ENCODE assay signal across 17 cellular contexts in the genomic region with DNA sequence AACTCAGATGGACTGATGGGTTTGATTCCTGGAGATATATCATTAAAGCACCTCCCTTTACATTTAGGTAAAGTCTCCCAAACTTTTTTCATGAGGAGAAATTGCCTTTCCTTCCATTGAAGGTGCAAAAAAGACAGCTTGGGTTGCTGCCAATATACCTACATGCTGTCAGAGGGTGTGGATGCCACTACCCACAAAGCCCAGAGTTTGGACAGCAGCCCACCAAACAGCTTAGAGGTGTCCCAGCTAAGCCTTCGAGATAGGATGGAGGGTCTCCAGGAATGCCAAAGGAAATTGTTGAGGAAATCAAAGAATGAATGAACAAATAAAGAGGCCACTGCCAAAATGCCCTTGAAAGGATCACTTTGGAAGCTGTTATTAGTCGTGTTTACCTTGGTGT. TPM values are rescaled to one million over a fixed set of nuclear protein-coding genes. Genes with fewer than 3 reads are reported as not detected.
A peak's percentile ranks its signal among the peaks of the same experiment; 100 is the strongest.
DNase-seq lines count a peak whose midpoint lies in the region; ATAC-seq and TF ChIP-seq lines count a peak whose summit lies in the region.
"Had no signal": no experiment of that assay in that cellular context is flagged by ENCODE, and none has a peak within 500 bp of the region (broad histone marks: within the 10 kb centered on the region; RNA-seq: fewer than 3 reads in every experiment).

No MANE protein-coding gene starts in this region.

- H2AFZ ChIP-seq in hepatocyte (no peak overlapping the region), mesenchymal stem cell (ENCODE audit: low read depth, low read length) (no peak overlapping the region)
- H2AFZ ChIP-seq: GM23248 had no signal

- H4K8ac ChIP-seq in mesenchymal stem cell (ENCODE audit: low read length), result no peak overlapping the region

- H3K4me3 ChIP-seq in hepatocyte (no peak overlapping the region), mesenchymal stem cell (ENCODE audit: insufficient read depth in 1 of 2, low read depth in 1 of 2, low read length in 2 of 2) (no peak overlapping the region)
- H3K4me3 ChIP-seq: BLaER1 treated with 17β-estradiol and CSF1 and Interleukin-3, amounts not matched to agents 10 nM and 100 nM; GM12878; GM23248; HAP-1 had no signal

- DNase-seq in LoVo (ENCODE audit: low spot score) (peak; percentile 9), hepatocyte (ENCODE audit: low spot score) (no peak), mesenchymal stem cell (no peak), progenitor cell of endocrine pancreas (ENCODE audit: low spot score, unreplicated experiment) (no peak), NCI-H2029 treated with DMSO at 0.1 percent for 48 hours (lab: John Stamatoyannopoulos, UW) (no peak)
- DNase-seq in central memory CD4-positive, alpha-beta T cell, result no peak
- DNase-seq in stimulated activated naive B cell treated with anti-CD40 and anti-IgM and Interleukin-4, amounts not matched to agents 10 μg/mL and 1 μg/mL and 100 μg/mL, for 72 hours, result no peak
- DNase-seq: CD8-positive, alpha-beta T cell; DMS 273 treated with DMSO at 0.1 percent for 48 hours; DND-41; EL; GM23248 had no signal

- H2AK5ac ChIP-seq in mesenchymal stem cell (ENCODE audit: low read length, severe bottlenecking), result no peak overlapping the region

- TF ChIP-seq CTCF in hepatocyte (IDR thresholded peaks at IDR 0.05; ENCODE audit: poor library complexity) (no peak), progenitor cell of endocrine pancreas (IDR thresholded peaks at IDR 0.05; ENCODE audit: unreplicated experiment) (no peak)

- no peak overlapping the region for H3K14ac ChIP-seq in mesenchymal stem cell (ENCODE audit: low read length in 2 of 2)

- no peaks in the 10 kb centered on the region for H3K36me3 Mint-ChIP-seq in progenitor cell of endocrine pancreas (ENCODE audit: insufficient read depth)
- peaks cover 0 to 3% of the 10 kb centered on the region in 2 donors for H3K36me3 Mint-ChIP-seq in stimulated activated naive B cell treated with anti-CD40 and anti-IgM and Interleukin-4, amounts not matched to agents 10 μg/mL and 1 μg/mL and 100 μg/mL, for 72 hours
- H3K36me3 Mint-ChIP-seq: CD8-positive, alpha-beta T cell had no signal

- no peaks in the 10 kb centered on the region for H3K79me2 ChIP-seq in hepatocyte

- no peak overlapping the region for H3K9ac ChIP-seq in mesenchymal stem cell (ENCODE audit: low read length)
- H3K9ac ChIP-seq: BLaER1 treated with 17β-estradiol and CSF1 and Interleukin-3, amounts not matched to agents 10 nM and 100 nM; GM23248 had no signal

- H3K79me1 ChIP-seq in mesenchymal stem cell (replicated peaks; ENCODE audit: low read length, poor library complexity, severe bottlenecking), result no peaks in the 10 kb centered on the region

- peaks cover 51% of the 10 kb centered on the region for H3K4me1 Mint-ChIP-seq in progenitor cell of endocrine pancreas (ENCODE audit: low read depth)
- no peaks in the 10 kb centered on the region for H3K4me1 Mint-ChIP-seq in stimulated activated naive B cell treated with anti-CD40 and anti-IgM and Interleukin-4, amounts not matched to agents 10 μg/mL and 1 μg/mL and 100 μg/mL, for 72 hours
- H3K4me1 Mint-ChIP-seq: B cell had no signal

- H3K4me2 ChIP-seq in hepatocyte (no peak overlapping the region), mesenchymal stem cell (ENCODE audit: low read length, poor library complexity, severe bottlenecking) (no peak overlapping the region)
- H3K4me2 ChIP-seq: BLaER1 treated with 17β-estradiol and CSF1 and Interleukin-3, amounts not matched to agents 10 nM and 100 nM had no signal

- H2BK15ac ChIP-seq in mesenchymal stem cell (ENCODE audit: low read depth, poor library complexity, severe bottlenecking), result peak overlapping the region; percentile 40

- no peak overlapping the region for H3K23ac ChIP-seq in mesenchymal stem cell (ENCODE audit: low read length in 2 of 2)

- no peak for ATAC-seq in GM18520 (IDR thresholded peaks at IDR 0.05; ENCODE audit: unreplicated experiment)
- ATAC-seq in stimulated activated naive B cell treated with anti-CD40 and anti-IgM and Interleukin-4, amounts not matched to agents 10 μg/mL and 1 μg/mL and 100 μg/mL, for 72 hours (replicated peaks), result no peak
- ATAC-seq: CD8-positive, alpha-beta T cell; GM12878 had no signal

- peak overlapping the region; percentile 80 for H3K27ac Mint-ChIP-seq in progenitor cell of endocrine pancreas
- no peak overlapping the region for H3K27ac Mint-ChIP-seq in stimulated activated naive B cell treated with anti-CD40 and anti-IgM and Interleukin-4, amounts not matched to agents 10 μg/mL and 1 μg/mL and 100 μg/mL, for 72 hours
- H3K27ac Mint-ChIP-seq: B cell; CD8-positive, alpha-beta T cell had no signal

- H3K4me3 Mint-ChIP-seq in progenitor cell of endocrine pancreas (ENCODE audit: low read depth), result no peak overlapping the region
- no peak overlapping the region for H3K4me3 Mint-ChIP-seq in stimulated activated naive B cell treated with anti-CD40 and anti-IgM and Interleukin-4, amounts not matched to agents 10 μg/mL and 1 μg/mL and 100 μg/mL, for 72 hours
- H3K4me3 Mint-ChIP-seq: B cell; CD8-positive, alpha-beta T cell had no signal

- H3K9me3 Mint-ChIP-seq in progenitor cell of endocrine pancreas (ENCODE audit: low read depth), result no peaks in the 10 kb centered on the region
- no peaks in the 10 kb centered on the region for H3K9me3 Mint-ChIP-seq in stimulated activated naive B cell treated with anti-CD40 and anti-IgM and Interleukin-4, amounts not matched to agents 10 μg/mL and 1 μg/mL and 100 μg/mL, for 72 hours
- H3K9me3 Mint-ChIP-seq: CD8-positive, alpha-beta T cell had no signal

- H3K36me3 ChIP-seq in hepatocyte (replicated peaks; ENCODE audit: insufficient read depth, low read depth) (no peaks in the 10 kb centered on the region), mesenchymal stem cell (ENCODE audit: control insufficient read depth in 1 of 2, insufficient read depth in 2 of 2, low read depth in 1 of 2, low read length in 2 of 2) (no peaks in the 10 kb centered on the region)
- H3K36me3 ChIP-seq: BLaER1 treated with 17β-estradiol and CSF1 and Interleukin-3, amounts not matched to agents 10 nM and 100 nM; HAP-1 had no signal

- H3K9me3 ChIP-seq in hepatocyte (ENCODE audit: low read depth) (no peaks in the 10 kb centered on the region), mesenchymal stem cell (ENCODE audit: control insufficient read depth, low read length) (no peaks in the 10 kb centered on the region)
- H3K9me3 ChIP-seq: BLaER1 treated with 17β-estradiol and CSF1 and Interleukin-3, amounts not matched to agents 10 nM and 100 nM; HAP-1 had no signal

- no peaks in the 10 kb centered on the region for H3K27me3 Mint-ChIP-seq in progenitor cell of endocrine pancreas
- H3K27me3 Mint-ChIP-seq in stimulated activated naive B cell treated with anti-CD40 and anti-IgM and Interleukin-4, amounts not matched to agents 10 μg/mL and 1 μg/mL and 100 μg/mL, for 72 hours, result peaks cover 21 to 47% of the 10 kb centered on the region in 2 donors

- no peaks in the 10 kb centered on the region for H3K27me3 ChIP-seq in hepatocyte
- peaks cover 62 to 66% of the 10 kb centered on the region in 2 experiments for H3K27me3 ChIP-seq in mesenchymal stem cell (ENCODE audit: control insufficient read depth in 1 of 2, insufficient read depth in 1 of 2, low read length in 2 of 2)
- H3K27me3 ChIP-seq: BLaER1 treated with 17β-estradiol and CSF1 and Interleukin-3, amounts not matched to agents 10 nM and 100 nM had no signal

- H2BK12ac ChIP-seq in mesenchymal stem cell (ENCODE audit: low read length in 2 of 2), result no peak overlapping the region

- no peaks in the 10 kb centered on the region for H4K20me1 ChIP-seq in hepatocyte (ENCODE audit: insufficient read depth, poor library complexity, severe bottlenecking)
- H4K20me1 ChIP-seq: BLaER1 treated with 17β-estradiol and CSF1 and Interleukin-3, amounts not matched to agents 10 nM and 100 nM had no signal

- H3K18ac ChIP-seq in mesenchymal stem cell (ENCODE audit: low read depth in 1 of 2, low read length in 2 of 2), result no peak overlapping the region

- no peak overlapping the region for H2BK120ac ChIP-seq in mesenchymal stem cell (ENCODE audit: low read depth, low read length)

- WGBS in hepatocyte (ENCODE audit: low lambda C conversion rate, missing lambda C conversion rate), result 55% methylated on average over 2 of the region's 2 CpGs
- WGBS in mesenchymal stem cell, result 42% methylated on average over 2 of the region's 2 CpGs

- H3K9me2 ChIP-seq in hepatocyte (replicated peaks; ENCODE audit: insufficient read depth), result no peaks in the 10 kb centered on the region

- H2BK5ac ChIP-seq in mesenchymal stem cell (ENCODE audit: low read depth, low read length, poor library complexity, severe bottlenecking), result no peak overlapping the region

- no peak overlapping the region for H3K4ac ChIP-seq in mesenchymal stem cell (ENCODE audit: low read depth in 1 of 2, low read length in 2 of 2)

- H3K4me1 ChIP-seq in hepatocyte (ENCODE audit: insufficient read depth), result peaks cover 37% of the 10 kb centered on the region
- no peaks in the 10 kb centered on the region for H3K4me1 ChIP-seq in mesenchymal stem cell (ENCODE audit: control insufficient read depth, insufficient read depth, low read depth, low read length)
- H3K4me1 ChIP-seq: BLaER1 treated with 17β-estradiol and CSF1 and Interleukin-3, amounts not matched to agents 10 nM and 100 nM; HAP-1 had no signal

- H4K91ac ChIP-seq in mesenchymal stem cell (ENCODE audit: low read length), result no peak overlapping the region

- peak overlapping the region; percentile 76 for H3K27ac ChIP-seq in hepatocyte
- no peak overlapping the region for H3K27ac ChIP-seq in mesenchymal stem cell (ENCODE audit: low read length, poor library complexity, severe bottlenecking)
- H3K27ac ChIP-seq: BLaER1 treated with 17β-estradiol and CSF1 and Interleukin-3, amounts not matched to agents 10 nM and 100 nM; GM23248 had no signal

RNA-seq across cellular contexts. Expression of a gene that starts 28.7 kb away (rescaled TPM):
- 18.0 and 24.3 TPM in 2 replicates for total RNA-seq in hepatocyte
- 79.9 and 87.8 TPM in 2 replicates for polyA plus RNA-seq in hepatocyte
- 23.4 TPM for polyA plus RNA-seq in mesenchymal stem cell (2013, experiment 1 of 2)
- polyA plus RNA-seq in mesenchymal stem cell (2013, experiment 2 of 2), result 22.7 TPM
- total RNA-seq in progenitor cell of endocrine pancreas, result 124 and 137 TPM in 2 replicates
